ENCODE assay signal across 8 cellular contexts in the genomic region with DNA sequence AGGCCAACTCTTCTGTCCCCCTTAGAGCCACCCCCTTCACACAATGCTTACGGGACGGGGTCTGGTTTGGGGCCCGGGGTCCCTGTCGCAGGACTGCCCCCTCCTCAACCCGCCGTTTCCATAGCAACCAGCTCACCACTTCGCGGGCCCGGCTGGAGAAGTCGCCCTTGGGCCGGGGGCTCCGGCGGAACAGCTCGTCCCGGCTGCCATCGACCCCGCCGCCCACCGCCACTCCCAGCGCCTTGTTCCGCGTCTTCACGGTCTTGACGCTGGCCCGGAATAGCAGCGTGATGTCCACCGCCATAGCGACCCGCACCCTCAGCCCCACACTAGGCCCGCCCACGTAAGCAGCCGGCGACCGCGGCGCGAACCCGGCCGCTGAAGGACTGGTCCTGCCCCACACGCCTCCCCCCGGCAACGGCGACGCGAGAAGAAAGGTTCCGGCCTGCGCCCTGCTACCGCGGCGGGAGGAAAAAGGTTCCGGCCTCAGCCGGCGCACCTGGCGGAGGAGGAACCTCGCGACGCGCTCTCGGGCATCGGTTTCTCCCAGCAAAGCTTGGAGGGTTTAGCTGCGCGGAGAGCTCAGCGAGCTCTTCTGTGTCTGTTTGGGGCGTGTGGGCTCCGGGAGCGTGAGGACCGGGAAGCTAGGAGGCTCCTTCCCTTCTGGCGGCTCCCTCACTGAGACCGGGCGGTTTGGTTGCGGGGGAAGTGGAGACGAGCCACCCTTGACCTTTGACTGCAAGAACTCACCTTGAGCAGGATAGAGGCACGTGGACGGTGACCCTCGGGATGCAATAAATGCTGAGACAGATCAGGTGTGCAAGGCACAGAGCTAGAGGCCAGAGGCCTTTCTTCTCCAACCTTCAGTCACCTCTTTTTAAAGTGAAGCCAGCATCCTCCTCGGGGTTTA. TPM values are rescaled to one million over a fixed set of nuclear protein-coding genes. Genes with fewer than 3 reads are reported as not detected.
A peak's percentile ranks its signal among the peaks of the same experiment; 100 is the strongest.
DNase-seq lines count a peak whose midpoint lies in the region; ATAC-seq and TF ChIP-seq lines count a peak whose summit lies in the region.

A gene (minus strand): TSS at position 388 of the 910 bp plus-strand sequence. CDS start 84 bp downstream, at position 304.

- no peaks in the 10 kb centered on the region for H3K36me3 ChIP-seq in adipocyte (ENCODE audit: control insufficient read depth, insufficient read depth, low read length, severe bottlenecking)

- H3K36me3 Mint-ChIP-seq in type B pancreatic cell: peaks cover 7% of the 10 kb centered on the region

- H3K27me3 ChIP-seq in adipocyte (replicated peaks; ENCODE audit: control insufficient read depth, insufficient read depth, low read length): no peaks in the 10 kb centered on the region

- DNase-seq in NCI-H1105 treated with DMSO at 0.1 percent for 48 hours (lab: John Stamatoyannopoulos, UW) (peak; percentile 52), T follicular helper cell (ENCODE audit: low read depth) (peak; percentile 76), adipocyte (ENCODE audit: low read depth) (peak; percentile 91), cardiac septum (ENCODE audit: low spot score) (peak; percentile 94), pons (ENCODE audit: low spot score) (peak; percentile 42), type B pancreatic cell (ENCODE audit: extremely low spot score, unreplicated experiment) (peak; percentile 93)

- no peaks in the 10 kb centered on the region for H3K9me3 ChIP-seq in adipocyte (ENCODE audit: control insufficient read depth, low read length)

- H3K4me3 ChIP-seq in adipocyte (ENCODE audit: low read length): peak within 1 kb of the TSS; percentile 99

- H3K9me3 Mint-ChIP-seq in type B pancreatic cell: no peaks in the 10 kb centered on the region

- H3K4me1 Mint-ChIP-seq in type B pancreatic cell (ENCODE audit: unreplicated experiment): peaks cover 27% of the 10 kb centered on the region

- H3K4me1 ChIP-seq in adipocyte (ENCODE audit: control insufficient read depth, insufficient read depth, low read length): peaks cover 30% of the 10 kb centered on the region

- peak within 1 kb of the TSS; percentile 99 for H3K4me3 Mint-ChIP-seq in type B pancreatic cell

- intact Hi-C loops in cardiac septum (cut with DNase I): loop anchor here (2.0 to 5.0 kb wide), 2 partner anchors 33 to 295 kb away; a partner anchor contains a TSS

- peak within 1 kb of the TSS; percentile 98 for H3K27ac Mint-ChIP-seq in type B pancreatic cell

- peak within 1 kb of the TSS; percentile 98 for H3K9ac ChIP-seq in adipocyte (ENCODE audit: low read length)

- ATAC-seq in HG02642 (IDR thresholded peaks at IDR 0.05; ENCODE audit: poor library complexity, unreplicated experiment): peak; percentile 92

- H3K27me3 Mint-ChIP-seq in type B pancreatic cell: no peaks in the 10 kb centered on the region

- TF ChIP-seq CTCF in GM12873 (IDR thresholded peaks at IDR 0.05; ENCODE audit: insufficient read depth, low read depth, low read length, missing control alignments) (peak; percentile 0), type B pancreatic cell (conservative IDR thresholded peaks at IDR 0.05) (no peak)

RNA-seq across cellular contexts. Expression of the gene that starts here (rescaled TPM):
- total RNA-seq in cardiac septum: 17.2 TPM
- total RNA-seq in type B pancreatic cell (ENCODE audit: low replicate concordance): 28.6 and 36.7 TPM in 2 replicates

Comparison
In these comparisons a context has a peak if more than half of its experiments do, and no peak if none do; other contexts are left out.
1. Peak in every context shown above with its lines: DNase-seq, ATAC-seq and H3K4me3 ChIP-seq.
2. DNase-seq: peak in every context shown above with its lines; median percentile 94 in cardiac septum; 93 in type B pancreatic cell; 91 in adipocyte; 76 in T follicular helper cell; 52 in NCI-H1105 treated with DMSO at 0.1 percent for 48 hours; 42 in pons.